ENCODE assay signal across 24 cellular contexts in genomic region chr16:8694795-8695194, GRCh38. TPM values are rescaled to one million over a fixed set of nuclear protein-coding genes. Genes with fewer than 3 reads are reported as not detected.
DNase-seq lines count a peak whose midpoint lies in the region; ATAC-seq and TF ChIP-seq lines count a peak whose summit lies in the region.
"Had no signal": no experiment of that assay in that cellular context is flagged by ENCODE, and none has a peak within 500 bp of the region (broad histone marks: within the 10 kb centered on the region; RNA-seq: fewer than 3 reads in every experiment).

No MANE protein-coding gene starts in this region.

- no peak overlapping the region for H3K4me3 Mint-ChIP-seq in brain
- H3K4me3 Mint-ChIP-seq: CD4-positive, alpha-beta T cell; HFFc6 had no signal

- H3K4me1 ChIP-seq in liver (ENCODE audit: control insufficient read depth in 4 of 4, insufficient read depth in 4 of 4, low read length in 3 of 4) (peaks cover 7 to 35% (median 27%) of the 10 kb centered on the region in 4 donors), parathyroid adenoma (no peaks in the 10 kb centered on the region)
- H3K4me1 ChIP-seq: A549, Caco-2 had no signal

- ATAC-seq in activated naive CD4-positive, alpha-beta T cell treated with anti-CD3 and anti-CD28 coated beads, Interleukin-2, amount 50 U/mL, for 72 hours = no peak
- ATAC-seq in GM19397 (IDR thresholded peaks at IDR 0.05; ENCODE audit: unreplicated experiment) = no peak
- no peak for ATAC-seq in HG03135 (IDR thresholded peaks at IDR 0.05; ENCODE audit: unreplicated experiment)
- ATAC-seq: A549, GM12878, HCT116 had no signal

- H3K36me3 ChIP-seq in liver (ENCODE audit: control insufficient read depth in 4 of 4, insufficient read depth in 3 of 4, low read depth in 1 of 4, low read length in 3 of 4) (peaks cover 0 to 4% (median 3%) of the 10 kb centered on the region in 4 donors), parathyroid adenoma (ENCODE audit: control insufficient read depth, insufficient read depth, low read length) (no peaks in the 10 kb centered on the region)

- H3K79me2 ChIP-seq in parathyroid adenoma = no peaks in the 10 kb centered on the region

- peak overlapping the region; percentile 70 to 77 for H3K27ac ChIP-seq in liver (ENCODE audit: low read depth in 1 of 2, low read length in 2 of 2)
- H3K27ac ChIP-seq in parathyroid adenoma = no peak overlapping the region
- H3K27ac ChIP-seq: 22Rv1, A549, C4-2B, GM23248, HL-60 had no signal

- H2AFZ ChIP-seq in parathyroid adenoma = peak overlapping the region; percentile 70
- H2AFZ ChIP-seq: GM23248 had no signal

- WGBS in liver = 55% methylated on average over 10 of the region's 10 CpGs

- peak in 1 of 2 donors; percentile 32 for TF ChIP-seq RAD21 in liver (IDR thresholded peaks at IDR 0.05)

- H3K4me1 Mint-ChIP-seq in brain = peaks cover 20% of the 10 kb centered on the region

- H3K27me3 Mint-ChIP-seq in brain = no peaks in the 10 kb centered on the region
- H3K27me3 Mint-ChIP-seq: CD4-positive, alpha-beta T cell had no signal

- H3K36me3 Mint-ChIP-seq in activated naive CD4-positive, alpha-beta T cell treated with anti-CD3 and anti-CD28 coated beads, Interleukin-2, amount 50 U/mL, for 72 hours = peaks cover 10 to 11% of the 10 kb centered on the region in 2 donors
- peaks cover 28% of the 10 kb centered on the region for H3K36me3 Mint-ChIP-seq in brain

- no peak for DNase-seq in activated naive CD4-positive, alpha-beta T cell treated with anti-CD3 and anti-CD28 coated beads, Interleukin-2, amount 50 U/mL, for 72 hours (ENCODE audit: low spot score in 2 of 2)
- DNase-seq in activated naive CD4-positive, alpha-beta T cell treated with Interleukin-2 at 50 U/mL for 16 hours = no peak
- DNase-seq in stimulated activated CD4-positive, alpha-beta T cell treated with anti-CD3 and anti-CD28 coated beads, Interleukin-2, amount 100 ng/mL, for 24 hours = no peak
- DNase-seq: AML-193; Caco-2; CD4-positive, alpha-beta T cell; DND-41; EL; GM23248; HFFc6; IMR-90; KBM-7 had no signal

- H3K4me2 ChIP-seq in parathyroid adenoma (ENCODE audit: low read length) = no peak overlapping the region
- H3K4me2 ChIP-seq: A549 had no signal

- H3K9me3 ChIP-seq in liver (ENCODE audit: control insufficient read depth in 4 of 4, low read length in 3 of 4) = peaks cover 0 to under 1% (median under 1%) of the 10 kb centered on the region in 4 donors
- no peaks in the 10 kb centered on the region for H3K9me3 ChIP-seq in parathyroid adenoma (ENCODE audit: control insufficient read depth, low read length)

- H3K9ac ChIP-seq in liver (ENCODE audit: low read depth in 1 of 2, low read length in 2 of 2) (no peak overlapping the region), parathyroid adenoma (no peak overlapping the region)
- H3K9ac ChIP-seq: GM23248 had no signal

- no peaks in the 10 kb centered on the region for H3K27me3 ChIP-seq in liver (ENCODE audit: control insufficient read depth in 4 of 4, insufficient read depth in 4 of 4, low read length in 3 of 4)
- H3K27me3 ChIP-seq in parathyroid adenoma (ENCODE audit: control insufficient read depth, insufficient read depth, low read length) = no peaks in the 10 kb centered on the region

- H3K27ac Mint-ChIP-seq in activated naive CD4-positive, alpha-beta T cell treated with anti-CD3 and anti-CD28 coated beads, Interleukin-2, amount 50 U/mL, for 72 hours = peak overlapping the region; percentile 26
- peak overlapping the region in 3 of 5 experiments; percentile 29 to 80 (median 39) for H3K27ac Mint-ChIP-seq in brain
- H3K27ac Mint-ChIP-seq: CD4-positive, alpha-beta T cell; HFFc6 had no signal

- H3K9me3 Mint-ChIP-seq in activated naive CD4-positive, alpha-beta T cell treated with anti-CD3 and anti-CD28 coated beads, Interleukin-2, amount 50 U/mL, for 72 hours = peaks cover 3 to 5% of the 10 kb centered on the region in 2 donors
- H3K9me3 Mint-ChIP-seq in brain = peaks cover 5 to 11% (median 9%) of the 10 kb centered on the region in 5 experiments
- H3K9me3 Mint-ChIP-seq: CD4-positive, alpha-beta T cell had no signal

- no peak overlapping the region for H3K4me3 ChIP-seq in liver (ENCODE audit: low read depth in 1 of 3, low read length in 3 of 3)
- no peak overlapping the region for H3K4me3 ChIP-seq in parathyroid adenoma (ENCODE audit: low read depth, low read length)
- H3K4me3 ChIP-seq: A549, GM12878, GM23248 had no signal

- TF ChIP-seq CTCF in brain (conservative IDR thresholded peaks at IDR 0.05) = no peak
- no peak for TF ChIP-seq CTCF in liver (IDR thresholded peaks at IDR 0.05; ENCODE audit: low read depth, low read length, missing input control)
- no peak for TF ChIP-seq CTCF in parathyroid adenoma (IDR thresholded peaks at IDR 0.05)

TF ChIP-seq in liver, 16 proteins besides CTCF, POLR2A, EP300 and RAD21:
- peak in 1 of 2 donors; percentile 37 for TF ChIP-seq EGR1 (IDR thresholded peaks at IDR 0.05; ENCODE audit: low read depth in 2 of 2)
- no peak for TF ChIP-seq REST (IDR thresholded peaks at IDR 0.05)
- TF ChIP-seq TAF1 (conservative IDR thresholded peaks at IDR 0.05) = no peak
- TF ChIP-seq MAX (IDR thresholded peaks at IDR 0.05) = peak; percentile 53
- TF ChIP-seq RXRA (IDR thresholded peaks at IDR 0.05) = peak; percentile 84 to 87
- TF ChIP-seq HNF4A (conservative IDR thresholded peaks at IDR 0.05) = peak; percentile 81 to 86
- TF ChIP-seq YY1 (IDR thresholded peaks at IDR 0.05) = peak; percentile 57
- TF ChIP-seq HNF4G (IDR thresholded peaks at IDR 0.05) = peak; percentile 7
- TF ChIP-seq GABPA (IDR thresholded peaks at IDR 0.05 in 1 of 2, conservative IDR thresholded peaks at IDR 0.05 in 1 of 2) = peak in 1 of 2 donors; percentile 48
- TF ChIP-seq FOXA1 (IDR thresholded peaks at IDR 0.05) = no peak
- TF ChIP-seq NR2F2 (IDR thresholded peaks at IDR 0.05) = peak; percentile 78
- TF ChIP-seq, protein P1, sequence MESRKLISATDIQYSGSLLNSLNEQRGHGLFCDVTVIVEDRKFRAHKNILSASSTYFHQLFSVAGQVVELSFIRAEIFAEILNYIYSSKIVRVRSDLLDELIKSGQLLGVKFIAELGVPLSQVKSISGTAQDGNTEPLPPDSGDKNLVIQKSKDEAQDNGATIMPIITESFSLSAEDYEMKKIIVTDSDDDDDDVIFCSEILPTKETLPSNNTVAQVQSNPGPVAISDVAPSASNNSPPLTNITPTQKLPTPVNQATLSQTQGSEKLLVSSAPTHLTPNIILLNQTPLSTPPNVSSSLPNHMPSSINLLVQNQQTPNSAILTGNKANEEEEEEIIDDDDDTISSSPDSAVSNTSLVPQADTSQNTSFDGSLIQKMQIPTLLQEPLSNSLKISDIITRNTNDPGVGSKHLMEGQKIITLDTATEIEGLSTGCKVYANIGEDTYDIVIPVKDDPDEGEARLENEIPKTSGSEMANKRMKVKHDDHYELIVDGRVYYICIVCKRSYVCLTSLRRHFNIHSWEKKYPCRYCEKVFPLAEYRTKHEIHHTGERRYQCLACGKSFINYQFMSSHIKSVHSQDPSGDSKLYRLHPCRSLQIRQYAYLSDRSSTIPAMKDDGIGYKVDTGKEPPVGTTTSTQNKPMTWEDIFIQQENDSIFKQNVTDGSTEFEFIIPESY (IDR thresholded peaks at IDR 0.05) = no peak
- TF ChIP-seq SP1 (IDR thresholded peaks at IDR 0.05) = peak; percentile 34

RNA-seq across cellular contexts. Expression of gene ABAT, which starts 20.4 kb away (rescaled TPM):
- total RNA-seq in activated naive CD4-positive, alpha-beta T cell treated with anti-CD3 and anti-CD28 coated beads, Interleukin-2, amount 50 U/mL, for 72 hours = 1 to 10 TPM; 3.5 to 8.7 TPM
- polyA plus RNA-seq in brain (ENCODE audit: insufficient read depth, low read depth, low replicate concordance) (76.9 TPM), liver (100 to 1,000 TPM in 1 of 2 donors, 10 to 100 TPM in 1; 81.6 to 205 TPM)
- total RNA-seq in liver = 100 to 1,000 TPM in 1 of 2 donors, 10 to 100 TPM in 1; 52.4 to 201 TPM
- total RNA-seq: HT1080 had no signal

Comparison
In these comparisons a context has a peak if more than half of its experiments do, and no peak if none do; other contexts are left out.
1. RNA of gene ABAT, which starts 20.4 kb away (total RNA-seq): 52.4 to 201 TPM in liver; 3.5 to 8.7 TPM in activated naive CD4-positive, alpha-beta T cell treated with anti-CD3 and anti-CD28 coated beads, Interleukin-2, amount 50 U/mL, for 72 hours; every median in the first group is over 4 times any median in the second.